ENCODE assay signal across 27 cellular contexts in genomic region chr2:238431431-238431830, GRCh38. TPM values are rescaled to one million over a fixed set of nuclear protein-coding genes. Genes with fewer than 3 reads are reported as not detected.
A peak's percentile ranks its signal among the peaks of the same experiment; 100 is the strongest.
DNase-seq lines count a peak whose midpoint lies in the region; ATAC-seq, FAIRE-seq and TF ChIP-seq lines count a peak whose summit lies in the region.
"Had no signal": no experiment of that assay in that cellular context is flagged by ENCODE, and none has a peak within 500 bp of the region (broad histone marks: within the 10 kb centered on the region; RNA-seq: fewer than 3 reads in every experiment).

No MANE protein-coding gene starts in this region.

- H3K9me3 ChIP-seq in CD8-positive, alpha-beta T cell (ENCODE audit: low read length): no peaks in the 10 kb centered on the region
- H3K9me3 ChIP-seq in WERI-Rb-1 (ENCODE audit: severe bottlenecking): no peaks in the 10 kb centered on the region
- H3K9me3 ChIP-seq: adrenal gland, pancreas had no signal

- H3K27ac Mint-ChIP-seq in CD8-positive, alpha-beta T cell: peak overlapping the region; percentile 80
- H3K27ac Mint-ChIP-seq in IgD-negative memory B cell (peak overlapping the region in 2 of 3 donors; percentile 0 to 90), progenitor cell of endocrine pancreas (peak overlapping the region; percentile 49), T-cell (peak overlapping the region in 1 of 2 donors; percentile 62)
- H3K27ac Mint-ChIP-seq: activated CD4-positive, alpha-beta T cell treated with anti-CD3 and anti-CD28 coated beads, Interleukin-2, amount 10 ng/mL, durations not matched to agents 7 days and 5 days had no signal

- peaks cover 30% of the 10 kb centered on the region for H3K4me1 ChIP-seq in CD8-positive, alpha-beta T cell (ENCODE audit: insufficient read depth, low read length)

- H3K9me3 Mint-ChIP-seq in CD8-positive, alpha-beta T cell: peaks cover 4% of the 10 kb centered on the region
- H3K9me3 Mint-ChIP-seq in IgD-negative memory B cell: peaks cover 0 to 4% (median 0%) of the 10 kb centered on the region in 3 donors
- H3K9me3 Mint-ChIP-seq in progenitor cell of endocrine pancreas (ENCODE audit: low read depth): peaks cover 6% of the 10 kb centered on the region
- peaks cover 0 to 6% (median 0%) of the 10 kb centered on the region in 3 donors for H3K9me3 Mint-ChIP-seq in T-cell

- peaks cover 63% of the 10 kb centered on the region for H3K4me1 Mint-ChIP-seq in CD8-positive, alpha-beta T cell (ENCODE audit: low read depth)
- H3K4me1 Mint-ChIP-seq in IgD-negative memory B cell: peaks cover 29 to 36% (median 30%) of the 10 kb centered on the region in 3 donors
- peaks cover 26% of the 10 kb centered on the region for H3K4me1 Mint-ChIP-seq in progenitor cell of endocrine pancreas (ENCODE audit: low read depth)
- H3K4me1 Mint-ChIP-seq in T-cell: peaks cover 61 to 86% (median 67%) of the 10 kb centered on the region in 3 donors

- peaks cover 21% of the 10 kb centered on the region for H3K36me3 ChIP-seq in CD8-positive, alpha-beta T cell (ENCODE audit: insufficient read depth, low read length)
- peaks cover 38% of the 10 kb centered on the region for H3K36me3 ChIP-seq in WERI-Rb-1

- no peak for ATAC-seq in CD8-positive, alpha-beta T cell
- ATAC-seq in T-cell (replicated peaks in 1 of 4): no peak
- ATAC-seq: K562; pancreas; right cardiac atrium; stimulated activated naive CD8-positive, alpha-beta T cell treated with anti-CD3 and anti-CD28 coated beads, Interleukin-15, Interleukin-2, amounts not matched to agents 100 U/mL and 50 U/mL, for 24 hours had no signal

- intact Hi-C loops in CD8-positive, alpha-beta T cell (cut with DNase I, micrococcal nuclease): no loop called here

- no peak for DNase-seq in CD8-positive, alpha-beta T cell
- DNase-seq in fibroblast of gingiva (ENCODE audit: low read depth): peak; percentile 12
- DNase-seq in progenitor cell of endocrine pancreas (ENCODE audit: low spot score, unreplicated experiment): no peak
- DNase-seq in WERI-Rb-1: no peak
- DNase-seq in D721Med (ENCODE audit: insufficient read length, low spot score): no peak
- DNase-seq in T-cell: no peak
- DNase-seq: activated CD4-positive, alpha-beta T cell treated with anti-CD3 and anti-CD28 coated beads, Interleukin-2, amount 10 ng/mL, durations not matched to agents 7 days and 5 days; activated effector memory CD4-positive, alpha-beta T cell treated with anti-CD3 and anti-CD28 coated beads, Interleukin-2, amount 50 U/mL, for 16 hours; DMS79 treated with DMSO at 0.1 percent for 48 hours; GOT3; head of caudate nucleus; NCI-H1105 treated with DMSO at 0.1 percent for 48 hours; NCI-H2081; NCI-H345; NCI-H748 treated with DMSO at 0.1 percent for 48 hours; pancreas; right cardiac atrium; SK-N-SH; stimulated activated CD4-positive, alpha-beta T cell treated with anti-CD3 and anti-CD28 coated beads, Interleukin-12 subunit alpha, Interleukin-12 subunit beta, amount 100 ng/mL, for 4 hours; stimulated activated CD4-positive, alpha-beta T cell treated with anti-CD3 and anti-CD28 coated beads, Interleukin-4, amount 100 ng/mL, for 4 hours; stimulated activated naive CD8-positive, alpha-beta T cell treated with anti-CD3 and anti-CD28 coated beads, Interleukin-15, Interleukin-2, amounts not matched to agents 100 U/mL and 50 U/mL, for 24 hours had no signal

- no peak overlapping the region for H3K4me3 Mint-ChIP-seq in CD8-positive, alpha-beta T cell
- H3K4me3 Mint-ChIP-seq in IgD-negative memory B cell (peak overlapping the region in 2 of 4 donors; percentile 0 to 8), progenitor cell of endocrine pancreas (ENCODE audit: low read depth) (peak overlapping the region; percentile 29), T-cell (no peak overlapping the region)
- H3K4me3 Mint-ChIP-seq: activated CD4-positive, alpha-beta T cell treated with anti-CD3 and anti-CD28 coated beads, Interleukin-2, amount 10 ng/mL, durations not matched to agents 7 days and 5 days had no signal

- peaks cover 68% of the 10 kb centered on the region for H3K36me3 Mint-ChIP-seq in CD8-positive, alpha-beta T cell
- H3K36me3 Mint-ChIP-seq in IgD-negative memory B cell: peaks cover 15% of the 10 kb centered on the region
- peaks cover 29% of the 10 kb centered on the region for H3K36me3 Mint-ChIP-seq in progenitor cell of endocrine pancreas (ENCODE audit: insufficient read depth)
- H3K36me3 Mint-ChIP-seq in T-cell: peaks cover 44% of the 10 kb centered on the region

- no peak overlapping the region for H3K4me3 ChIP-seq in CD8-positive, alpha-beta T cell (ENCODE audit: low read depth, low read length)
- no peak overlapping the region for H3K4me3 ChIP-seq in WERI-Rb-1 (ENCODE audit: low read depth, low read length)
- H3K4me3 ChIP-seq: adrenal gland, coronary artery, K562, lung, pancreas had no signal

- H3K27ac ChIP-seq in CD8-positive, alpha-beta T cell (ENCODE audit: low read depth, low read length): no peak overlapping the region
- no peak overlapping the region for H3K27ac ChIP-seq in WERI-Rb-1
- H3K27ac ChIP-seq: adrenal gland, coronary artery, pancreas, VCaP had no signal

- no peaks in the 10 kb centered on the region for H3K27me3 Mint-ChIP-seq in CD8-positive, alpha-beta T cell (ENCODE audit: low read depth)
- no peaks in the 10 kb centered on the region for H3K27me3 Mint-ChIP-seq in IgD-negative memory B cell
- no peaks in the 10 kb centered on the region for H3K27me3 Mint-ChIP-seq in progenitor cell of endocrine pancreas
- H3K27me3 Mint-ChIP-seq in T-cell: no peaks in the 10 kb centered on the region
- H3K27me3 Mint-ChIP-seq: activated CD4-positive, alpha-beta T cell treated with anti-CD3 and anti-CD28 coated beads, Interleukin-2, amount 10 ng/mL, durations not matched to agents 7 days and 5 days had no signal

- no peak for FAIRE-seq in D721Med (lab: Jason Lieb, UNC)
- FAIRE-seq: K562, pancreas had no signal

- no peaks in the 10 kb centered on the region for H3K27me3 ChIP-seq in CD8-positive, alpha-beta T cell (ENCODE audit: insufficient read depth, low read length)
- H3K27me3 ChIP-seq in WERI-Rb-1 (ENCODE audit: insufficient read depth, low read depth, severe bottlenecking): no peaks in the 10 kb centered on the region
- H3K27me3 ChIP-seq: adrenal gland, pancreas had no signal

- TF ChIP-seq CTCF in CD8-positive, alpha-beta T cell (IDR thresholded peaks at IDR 0.05): no peak
- TF ChIP-seq CTCF in progenitor cell of endocrine pancreas (IDR thresholded peaks at IDR 0.05; ENCODE audit: unreplicated experiment) (no peak), WERI-Rb-1 (IDR thresholded peaks at IDR 0.05; ENCODE audit: low read depth, low read length) (no peak), D721Med (IDR thresholded peaks at IDR 0.05; ENCODE audit: insufficient read depth, missing control alignments) (no peak)

- CTCF ChIA-PET in CD8-positive, alpha-beta T cell (lab: Charles Lee): interaction anchor here (1.0 kb wide), 1 partner anchor 60 kb away, joined by 3 read pairs; no protein-coding TSS in a partner anchor
- CTCF ChIA-PET in T-cell (lab: Charles Lee): no interaction called here

- POLR2A ChIA-PET in CD8-positive, alpha-beta T cell (lab: Charles Lee): interaction anchor here (1.1 kb wide), 1 partner anchor 12 kb away, joined by 3 read pairs; no protein-coding TSS in a partner anchor
- POLR2A ChIA-PET in T-cell (lab: Charles Lee): no interaction called here

RNA-seq across cellular contexts. Expression of gene ASB1, which starts 4.7 kb away (rescaled TPM):
- 10 to 100 TPM; 16.3 to 25.3 TPM for total RNA-seq in CD8-positive, alpha-beta T cell
- 30.1 TPM for polyA plus RNA-seq in IgD-negative memory B cell
- total RNA-seq in progenitor cell of endocrine pancreas (42.3 and 46.8 TPM in 2 replicates), T-cell (10 to 100 TPM; 28.6 to 44.1 (median 42.3) TPM)
